8 cellular contexts compared by ENCODE assay signal in genomic region chr18:79625195-79625923, GRCh38. TPM values are rescaled to one million over a fixed set of nuclear protein-coding genes. Genes with fewer than 3 reads are reported as not detected.
DNase-seq lines count a peak whose midpoint lies in the region; ATAC-seq and TF ChIP-seq lines count a peak whose summit lies in the region.

No MANE protein-coding gene starts in this region.

- no peaks in the 10 kb centered on the region for H3K36me3 Mint-ChIP-seq in mesothelial cell of epicardium

- TF ChIP-seq POLR2A in testis (IDR thresholded peaks at IDR 0.05), result no peak

- H3K27me3 ChIP-seq in testis, result no peaks in the 10 kb centered on the region

- H3K27ac ChIP-seq in testis, result no peak overlapping the region

- DNase-seq in GF-D8 (lab: John Stamatoyannopoulos, UW) (peak; percentile 94), GM20000 (ENCODE audit: low spot score) (peak; percentile 75), NCI-H345 treated with DMSO at 0.1 percent for 48 hours (lab: John Stamatoyannopoulos, UW; ENCODE audit: unreplicated experiment) (no peak), NCI-H446 (lab: John Stamatoyannopoulos, UW) (no peak), mesothelial cell of epicardium (ENCODE audit: low spot score in 2 of 2, unreplicated experiment in 2 of 2) (no peak), testis (no peak)

- no peaks in the 10 kb centered on the region for H3K9me3 Mint-ChIP-seq in mesothelial cell of epicardium

- H3K4me3 ChIP-seq in testis, result no peak overlapping the region

- no peak overlapping the region for H3K4me3 Mint-ChIP-seq in mesothelial cell of epicardium

- 56 to 62% methylated on average over 17 of the region's 17 CpGs for WGBS in testis, 2 donors

- ATAC-seq in HG03558 (IDR thresholded peaks at IDR 0.05; ENCODE audit: extremely low read depth, unreplicated experiment) (peak; percentile 69), esophagus mucosa (peak; percentile 59)

- H3K4me1 Mint-ChIP-seq in mesothelial cell of epicardium, result no peaks in the 10 kb centered on the region

- H3K9me3 ChIP-seq in testis, result no peaks in the 10 kb centered on the region

- no peaks in the 10 kb centered on the region for H3K4me1 ChIP-seq in testis

- TF ChIP-seq CTCF in GM20000 (IDR thresholded peaks at IDR 0.05; ENCODE audit: extremely low read depth, missing control alignments) (no peak), mesothelial cell of epicardium (IDR thresholded peaks at IDR 0.05; ENCODE audit: unreplicated experiment) (no peak), testis (IDR thresholded peaks at IDR 0.05) (no peak)

- no peak overlapping the region for H3K27ac Mint-ChIP-seq in mesothelial cell of epicardium

- intact Hi-C loops in testis (cut with DNase I; ENCODE audit: low total_unique reads), result no loop called here

- H3K27me3 Mint-ChIP-seq in mesothelial cell of epicardium (ENCODE audit: low read depth), result peaks cover 12% of the 10 kb centered on the region

- H3K36me3 ChIP-seq in testis (ENCODE audit: low read depth, missing control alignments), result no peaks in the 10 kb centered on the region

RNA-seq across cellular contexts. Expression of gene CTDP1, which starts 54.2 kb away (rescaled TPM):
- total RNA-seq in esophagus mucosa (10.7 TPM), mesothelial cell of epicardium (22.3 to 24.2 TPM (median 24.1 TPM) in 3 replicates), testis (10 to 100 TPM; 41.0 to 47.2 TPM)
- 51.0 TPM for polyA plus RNA-seq in testis (ENCODE audit: insufficient read depth, low read depth, low replicate concordance)

Comparison
In these comparisons a context has a peak if more than half of its experiments do, and no peak if none do; other contexts are left out.
1. DNase-seq: peak in GF-D8 (single experiment) and GM20000 (single experiment); none in NCI-H345 treated with DMSO at 0.1 percent for 48 hours (single experiment), NCI-H446 (0 of 2), mesothelial cell of epicardium (0 of 2) and testis (single experiment).